24 cellular contexts compared by ENCODE assay signal in the genomic region with DNA sequence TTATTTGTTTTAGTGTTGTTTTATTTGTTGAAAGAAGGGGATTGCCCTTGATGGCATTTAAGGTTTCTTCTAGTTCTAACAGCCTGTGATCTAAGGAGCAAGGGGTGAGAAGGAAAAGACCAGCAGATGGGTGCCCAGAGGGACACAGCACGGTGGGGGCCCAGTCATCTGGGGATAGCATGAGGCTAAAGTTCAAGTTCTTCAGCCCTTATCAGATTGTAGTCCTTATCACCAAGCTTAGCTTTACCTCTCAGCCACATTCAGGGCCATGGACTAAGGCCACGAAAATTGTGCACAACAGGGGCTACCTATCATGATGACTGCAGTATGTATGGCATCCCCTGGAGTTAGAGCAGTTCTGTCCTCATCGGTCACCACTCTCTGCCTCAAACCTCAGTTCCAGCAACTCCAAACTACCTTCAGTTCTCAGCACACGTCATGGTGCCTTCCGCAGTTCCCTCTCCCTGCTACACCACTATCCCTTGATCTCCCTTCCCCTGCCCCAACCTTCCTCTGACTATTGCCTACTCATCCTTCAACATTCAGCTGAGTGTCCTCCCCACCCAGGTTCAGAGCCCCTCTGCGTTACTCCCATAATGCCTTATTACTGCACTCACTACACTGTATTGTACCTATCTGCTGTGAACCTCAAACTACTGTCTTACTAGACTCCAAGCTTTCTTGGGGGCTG. TPM values are rescaled to one million over a fixed set of nuclear protein-coding genes. Genes with fewer than 3 reads are reported as not detected.
DNase-seq lines count a peak whose midpoint lies in the region; ATAC-seq, FAIRE-seq and TF ChIP-seq lines count a peak whose summit lies in the region.
"Had no signal": no experiment of that assay in that cellular context is flagged by ENCODE, and none has a peak within 500 bp of the region (broad histone marks: within the 10 kb centered on the region; RNA-seq: fewer than 3 reads in every experiment).

No MANE protein-coding gene starts in this region.

- dilution Hi-C loops in IMR-90 (cut with HindIII; ENCODE audit: low sequenced_read_pairs, unreplicated experiment) = no loop called here

- TF ChIP-seq CTCF in activated CD8-positive, alpha-beta T cell treated with anti-CD3 and anti-CD28 coated beads for 36 hours (IDR thresholded peaks at IDR 0.05) = no peak
- TF ChIP-seq CTCF in IMR-90 (conservative IDR thresholded peaks at IDR 0.05; ENCODE audit: low read depth, low read length) (no peak), mucosa of descending colon (IDR thresholded peaks at IDR 0.05) (no peak)

- peak overlapping the region; percentile 19; the same call in 1 of the 2 replicates for H4K5ac ChIP-seq in IMR-90 (ENCODE audit: low read depth, low read length)
- H4K5ac ChIP-seq in mesendoderm (ENCODE audit: low read length) = no peak overlapping the region

- no peaks in the 10 kb centered on the region for H4K20me1 ChIP-seq in IMR-90 (ENCODE audit: insufficient read depth, low read length)

- peak overlapping the region; percentile 24 for H3K27ac Mint-ChIP-seq in activated CD8-positive, alpha-beta T cell treated with anti-CD3 and anti-CD28 coated beads, Interleukin-2, amount 10 ng/mL, durations not matched to agents 7 days and 5 days
- H3K27ac Mint-ChIP-seq in activated CD8-positive, alpha-beta T cell treated with anti-CD3 and anti-CD28 coated beads for 36 hours = no peak overlapping the region
- H3K27ac Mint-ChIP-seq in dendritic cell treated with granulocyte-macrophage colony-stimulating factor and Interleukin-4, amounts not matched to agents 40 ng/mL and 50 ng/mL, for 4 days = peak overlapping the region; percentile 6
- H3K27ac Mint-ChIP-seq: B cell, H9 had no signal

- H3K36me3 Mint-ChIP-seq in activated CD8-positive, alpha-beta T cell treated with anti-CD3 and anti-CD28 coated beads, Interleukin-2, amount 10 ng/mL, durations not matched to agents 7 days and 5 days (ENCODE audit: low read depth) = no peaks in the 10 kb centered on the region
- H3K36me3 Mint-ChIP-seq in activated CD8-positive, alpha-beta T cell treated with anti-CD3 and anti-CD28 coated beads for 36 hours (ENCODE audit: low read depth) = no peaks in the 10 kb centered on the region
- H3K36me3 Mint-ChIP-seq in dendritic cell treated with granulocyte-macrophage colony-stimulating factor and Interleukin-4, amounts not matched to agents 40 ng/mL and 50 ng/mL, for 4 days (ENCODE audit: low read depth) = peaks cover 20% of the 10 kb centered on the region

- ATAC-seq in activated CD8-positive, alpha-beta T cell treated with anti-CD3 and anti-CD28 coated beads, Interleukin-2, amount 10 ng/mL, durations not matched to agents 7 days and 5 days = no peak
- no peak for ATAC-seq in activated CD8-positive, alpha-beta T cell treated with anti-CD3 and anti-CD28 coated beads for 36 hours
- ATAC-seq in IMR-90 (ENCODE audit: low read depth) (no peak), mucosa of descending colon (peak; percentile 67), HG03159 (IDR thresholded peaks at IDR 0.05; ENCODE audit: unreplicated experiment) (no peak)

- no TSS peak for BruUV-seq in IMR-90 (replicated peaks; lab: Mats Ljungman, UMichigan)

- H3K4ac ChIP-seq in IMR-90 (ENCODE audit: low read depth, low read length) (peak overlapping the region; percentile 55; the same call in 1 of the 2 replicates), mesendoderm (ENCODE audit: low read depth, low read length) (no peak overlapping the region)

- CTCF ChIA-PET in activated CD8-positive, alpha-beta T cell treated with anti-CD3 and anti-CD28 coated beads, Interleukin-2, amount 10 ng/mL, durations not matched to agents 7 days and 5 days (lab: Charles Lee) = interaction anchor here (1.5 kb wide), 2 partner anchors 167 to 168 kb away, joined by 3 read pairs; no protein-coding TSS in a partner anchor
- CTCF ChIA-PET in activated CD8-positive, alpha-beta T cell treated with anti-CD3 and anti-CD28 coated beads for 36 hours (lab: Charles Lee) = interaction anchor here (3.2 kb wide), 1 partner anchor 15 kb away, joined by 9 read pairs; no protein-coding TSS in a partner anchor
- CTCF ChIA-PET in IMR-90 (lab: Yijun Ruan, JAX) = interaction anchor here (1.0 kb wide), 1 partner anchor 20 kb away, joined by 3 read pairs; no protein-coding TSS in a partner anchor

- H4K91ac ChIP-seq in IMR-90 (ENCODE audit: insufficient read depth, low read depth, low read length) = peak overlapping the region; percentile 48

- no peak for TF ChIP-seq POLR2A in IMR-90 (IDR thresholded peaks at IDR 0.05; ENCODE audit: low read depth, low read length)

- no peak overlapping the region for H2AFZ ChIP-seq in IMR-90 (replicated peaks; ENCODE audit: low read length, poor library complexity)

- H3K27ac ChIP-seq in IMR-90 (ENCODE audit: insufficient read depth, low read length) (no peak overlapping the region), mesendoderm (ENCODE audit: low read depth, low read length) (no peak overlapping the region)
- H3K27ac ChIP-seq: 22Rv1, Peyer's patch, SK-N-MC had no signal

- peak overlapping the region; percentile 47; the same call in 1 of the 2 replicates for H2AK5ac ChIP-seq in IMR-90 (ENCODE audit: low read depth, low read length)
- no peak overlapping the region for H2AK5ac ChIP-seq in mesendoderm (ENCODE audit: low read length)

- H2BK20ac ChIP-seq in IMR-90 (ENCODE audit: low read depth, low read length) = peak overlapping the region; percentile 79

- H2BK5ac ChIP-seq in IMR-90 (ENCODE audit: low read depth, low read length, poor library complexity, severe bottlenecking) (no peak overlapping the region), mesendoderm (ENCODE audit: low read length) (no peak overlapping the region)

- no peaks in the 10 kb centered on the region for H3K4me1 Mint-ChIP-seq in activated CD8-positive, alpha-beta T cell treated with anti-CD3 and anti-CD28 coated beads, Interleukin-2, amount 10 ng/mL, durations not matched to agents 7 days and 5 days (ENCODE audit: low read depth)
- no peaks in the 10 kb centered on the region for H3K4me1 Mint-ChIP-seq in activated CD8-positive, alpha-beta T cell treated with anti-CD3 and anti-CD28 coated beads for 36 hours (ENCODE audit: low read depth)
- peaks cover 27% of the 10 kb centered on the region for H3K4me1 Mint-ChIP-seq in dendritic cell treated with granulocyte-macrophage colony-stimulating factor and Interleukin-4, amounts not matched to agents 40 ng/mL and 50 ng/mL, for 4 days (ENCODE audit: low read depth)
- H3K4me1 Mint-ChIP-seq: B cell, H9 had no signal

- H3K27me3 ChIP-seq in IMR-90 (ENCODE audit: control insufficient read depth, insufficient read depth, low read length) (no peaks in the 10 kb centered on the region), mesendoderm (ENCODE audit: insufficient read depth, low read length, poor library complexity) (no peaks in the 10 kb centered on the region)
- H3K27me3 ChIP-seq: Peyer's patch had no signal

- H3K4me2 ChIP-seq in IMR-90 (ENCODE audit: low read depth, low read length) (no peak overlapping the region), mesendoderm (ENCODE audit: low read length) (no peak overlapping the region)

- H3K56ac ChIP-seq in IMR-90 (ENCODE audit: extremely low read depth, insufficient read depth, low read length) (no peak overlapping the region), mesendoderm (ENCODE audit: low read length) (no peak overlapping the region)

- H4K8ac ChIP-seq in IMR-90 (ENCODE audit: low read depth in 2 of 2, low read length in 2 of 2) = peak overlapping the region in 1 of 2 experiments; percentile 17; a peak in 1 of 4 replicates
- no peak overlapping the region for H4K8ac ChIP-seq in mesendoderm (ENCODE audit: low read depth, low read length)

- H3K9me3 Mint-ChIP-seq in activated CD8-positive, alpha-beta T cell treated with anti-CD3 and anti-CD28 coated beads, Interleukin-2, amount 10 ng/mL, durations not matched to agents 7 days and 5 days (ENCODE audit: insufficient read depth) = no peaks in the 10 kb centered on the region
- no peaks in the 10 kb centered on the region for H3K9me3 Mint-ChIP-seq in activated CD8-positive, alpha-beta T cell treated with anti-CD3 and anti-CD28 coated beads for 36 hours
- peaks cover 14% of the 10 kb centered on the region for H3K9me3 Mint-ChIP-seq in dendritic cell treated with granulocyte-macrophage colony-stimulating factor and Interleukin-4, amounts not matched to agents 40 ng/mL and 50 ng/mL, for 4 days
- H3K9me3 Mint-ChIP-seq: H9 had no signal

- no peaks in the 10 kb centered on the region for H3K79me1 ChIP-seq in IMR-90 (ENCODE audit: low read depth in 1 of 2, low read length in 2 of 2)
- no peaks in the 10 kb centered on the region for H3K79me1 ChIP-seq in mesendoderm (ENCODE audit: low read length)

- H3K18ac ChIP-seq in IMR-90 (ENCODE audit: low read depth, low read length) = peak overlapping the region; percentile 18; the same call in 1 of the 2 replicates
- H3K18ac ChIP-seq in mesendoderm (ENCODE audit: low read length) = no peak overlapping the region

- H3K23ac ChIP-seq in IMR-90 (ENCODE audit: low read depth, low read length) (peak overlapping the region; percentile 56; the same call in 1 of the 2 replicates), mesendoderm (ENCODE audit: low read length) (no peak overlapping the region)

- peaks cover 11% of the 10 kb centered on the region for H3K4me1 ChIP-seq in IMR-90 (ENCODE audit: control insufficient read depth, insufficient read depth, low read length)
- no peaks in the 10 kb centered on the region for H3K4me1 ChIP-seq in mucosa of descending colon (ENCODE audit: low read depth)
- no peaks in the 10 kb centered on the region for H3K4me1 ChIP-seq in mesendoderm (ENCODE audit: control insufficient read depth, low read depth, low read length)

- H2AK9ac ChIP-seq in IMR-90 (replicated peaks; ENCODE audit: low read depth, low read length, poor library complexity) = peak overlapping the region; percentile 37

- H3K9me3 ChIP-seq in IMR-90 (ENCODE audit: control insufficient read depth, insufficient read depth, low read length) (no peaks in the 10 kb centered on the region), mucosa of descending colon (no peaks in the 10 kb centered on the region)
- H3K9me3 ChIP-seq: Peyer's patch had no signal

- peak overlapping the region; percentile 65 for H3K14ac ChIP-seq in IMR-90 (replicated peaks; ENCODE audit: low read depth, low read length)

- no peak for DNase-seq in activated CD8-positive, alpha-beta T cell treated with anti-CD3 and anti-CD28 coated beads, Interleukin-2, amount 10 ng/mL, durations not matched to agents 7 days and 5 days
- DNase-seq in activated CD8-positive, alpha-beta T cell treated with anti-CD3 and anti-CD28 coated beads for 36 hours = no peak
- no peak for DNase-seq in IMR-90
- DNase-seq in mucosa of descending colon = no peak
- no peak for DNase-seq in mesendoderm
- no peak for DNase-seq in urothelium cell line (ENCODE audit: low spot score)
- DNase-seq: DMS153, DND-41, H9, KG1, NCI-H1048, NCI-H1417, NCI-H1694, NCI-H2029 treated with DMSO at 0.1 percent for 48 hours, NCI-H2227 treated with DMSO at 0.1 percent for 48 hours, OCI-M1, Peyer's patch, SHP77 treated with DMSO at 0.1 percent for 48 hours had no signal

- POLR2A ChIA-PET in activated CD8-positive, alpha-beta T cell treated with anti-CD3 and anti-CD28 coated beads, Interleukin-2, amount 10 ng/mL, durations not matched to agents 7 days and 5 days (lab: Charles Lee) = no interaction called here
- POLR2A ChIA-PET in activated CD8-positive, alpha-beta T cell treated with anti-CD3 and anti-CD28 coated beads for 36 hours (lab: Charles Lee) = no interaction called here
- POLR2A ChIA-PET in IMR-90 (lab: Charles Lee; ENCODE audit: unreplicated experiment) = no interaction called here

- H3K4me3 ChIP-seq in IMR-90 (ENCODE audit: insufficient read depth, low read depth, low read length) (no peak overlapping the region), mucosa of descending colon (no peak overlapping the region), mesendoderm (ENCODE audit: low read length) (no peak overlapping the region)
- H3K4me3 ChIP-seq: Peyer's patch, SK-N-MC had no signal

- H3K79me2 ChIP-seq in mesendoderm (ENCODE audit: control insufficient read depth, insufficient read depth, low read length) = no peaks in the 10 kb centered on the region

- H3K4me3 Mint-ChIP-seq in activated CD8-positive, alpha-beta T cell treated with anti-CD3 and anti-CD28 coated beads, Interleukin-2, amount 10 ng/mL, durations not matched to agents 7 days and 5 days = no peak overlapping the region
- no peak overlapping the region for H3K4me3 Mint-ChIP-seq in activated CD8-positive, alpha-beta T cell treated with anti-CD3 and anti-CD28 coated beads for 36 hours
- no peak overlapping the region for H3K4me3 Mint-ChIP-seq in dendritic cell treated with granulocyte-macrophage colony-stimulating factor and Interleukin-4, amounts not matched to agents 40 ng/mL and 50 ng/mL, for 4 days
- H3K4me3 Mint-ChIP-seq: B cell, H9 had no signal

- H3K9ac ChIP-seq in IMR-90 (ENCODE audit: low read depth, low read length) (no peak overlapping the region), mesendoderm (ENCODE audit: low read length) (no peak overlapping the region)

- peaks cover 26% of the 10 kb centered on the region for H3K27me3 Mint-ChIP-seq in activated CD8-positive, alpha-beta T cell treated with anti-CD3 and anti-CD28 coated beads, Interleukin-2, amount 10 ng/mL, durations not matched to agents 7 days and 5 days (ENCODE audit: low read depth)
- H3K27me3 Mint-ChIP-seq in activated CD8-positive, alpha-beta T cell treated with anti-CD3 and anti-CD28 coated beads for 36 hours = peaks cover 4% of the 10 kb centered on the region
- peaks cover 2% of the 10 kb centered on the region for H3K27me3 Mint-ChIP-seq in dendritic cell treated with granulocyte-macrophage colony-stimulating factor and Interleukin-4, amounts not matched to agents 40 ng/mL and 50 ng/mL, for 4 days

- H3K36me3 ChIP-seq in IMR-90 (ENCODE audit: control insufficient read depth, insufficient read depth, low read length) = no peaks in the 10 kb centered on the region
- H3K36me3 ChIP-seq in mucosa of descending colon (ENCODE audit: low read depth) = no peaks in the 10 kb centered on the region
- H3K36me3 ChIP-seq in mesendoderm (ENCODE audit: control insufficient read depth, insufficient read depth, low read length) = no peaks in the 10 kb centered on the region
- H3K36me3 ChIP-seq: Peyer's patch had no signal

- H2BK15ac ChIP-seq in IMR-90 (ENCODE audit: low read depth, low read length) = peak overlapping the region; percentile 85; the same call in 2 of the 3 replicates
- no peak overlapping the region for H2BK15ac ChIP-seq in mesendoderm (replicated peaks; ENCODE audit: low read depth)

- FAIRE-seq in urothelium cell line (lab: Jason Lieb, UNC) = no peak
- FAIRE-seq: GM18507 had no signal

- peak overlapping the region; percentile 55; the same call in 1 of the 2 replicates for H2BK120ac ChIP-seq in IMR-90 (ENCODE audit: low read depth, low read length)
- no peak overlapping the region for H2BK120ac ChIP-seq in mesendoderm (ENCODE audit: low read depth, low read length)

- intact Hi-C loops in activated CD8-positive, alpha-beta T cell treated with anti-CD3 and anti-CD28 coated beads for 36 hours (cut with micrococcal nuclease) = no loop called here
- intact Hi-C loops in IMR-90 (cut with micrococcal nuclease) = loop anchor here (5.0 kb wide), 1 partner anchor 33 kb away; no protein-coding TSS in a partner anchor
- intact Hi-C loops in dendritic cell treated with granulocyte-macrophage colony-stimulating factor and Interleukin-4, amounts not matched to agents 40 ng/mL and 50 ng/mL, for 4 days (cut with micrococcal nuclease) = no loop called here
- intact Hi-C loops in mucosa of descending colon (cut with DNase I, micrococcal nuclease) = no loop called here

- peaks cover 11% of the 10 kb centered on the region; the same call in 1 of the 2 replicates for H3K9me1 ChIP-seq in IMR-90 (ENCODE audit: insufficient read depth, low read length)

- WGBS in IMR-90 (ENCODE audit: extremely low coverage in 2 of 2, insufficient read length in 1 of 2), 2 experiments = 89% methylated on average over 4 of the region's 6 CpGs; no CpG with 5 or more reads in 1 of the 2 experiments
- WGBS in mesendoderm (ENCODE audit: extremely low coverage, insufficient coverage, low lambda C conversion rate) = no CpG with 5 or more reads among the region's 6 CpGs

- no peak for TF ChIP-seq RAD21 in IMR-90 (IDR thresholded peaks at IDR 0.05; ENCODE audit: low read length)

- in situ Hi-C loops in IMR-90 (cut with MboI; ENCODE audit: low sequenced_read_pairs) = no loop called here

RNA-seq across cellular contexts. Expression of gene ATF3, which starts 36.5 kb away (rescaled TPM):
- 10 to 100 TPM; 12.1 to 12.5 TPM for total RNA-seq in activated CD8-positive, alpha-beta T cell treated with anti-CD3 and anti-CD28 coated beads, Interleukin-2, amount 10 ng/mL, durations not matched to agents 7 days and 5 days
- total RNA-seq in activated CD8-positive, alpha-beta T cell treated with anti-CD3 and anti-CD28 coated beads for 36 hours = 10 to 100 TPM; 35.4 to 41.3 TPM
- total RNA-seq in IMR-90 (2012; rRNA removed) (9.9 and 15.0 TPM in 2 replicates), mucosa of descending colon (100 to 1,000 TPM in 1 of 3 donors, 10 to 100 TPM in 2; 20.2 to 121 (median 42.0) TPM)
- 12.3 and 17.9 TPM in 2 replicates for polyA plus RNA-seq in IMR-90 (2012; rRNA removed)
- 13.7 and 26.0 TPM in 2 replicates for polyA plus RNA-seq in IMR-90 (2012; cell fraction: cytosol; rRNA removed)
- 98.0 and 356 TPM in 2 replicates for polyA plus RNA-seq in IMR-90 (2012; cell fraction: nucleus; rRNA removed; ENCODE audit: low replicate concordance)
- polyA plus RNA-seq in mesendoderm (2013, experiment 1 of 2) = 19.0 TPM
- polyA plus RNA-seq in mesendoderm (2013, experiment 2 of 2) = 21.3 TPM

RNA-seq across cellular contexts. Expression of gene BATF3, which starts 54.6 kb away (rescaled TPM):
- 10 to 100 TPM; 31.3 to 32.6 TPM for total RNA-seq in activated CD8-positive, alpha-beta T cell treated with anti-CD3 and anti-CD28 coated beads, Interleukin-2, amount 10 ng/mL, durations not matched to agents 7 days and 5 days
- total RNA-seq in activated CD8-positive, alpha-beta T cell treated with anti-CD3 and anti-CD28 coated beads for 36 hours = 10 to 100 TPM; 52.6 to 61.3 TPM
- total RNA-seq in IMR-90 (2012; rRNA removed) (1.6 and 2.2 TPM in 2 replicates), mucosa of descending colon (1 to 10 TPM in 2 of 3 donors, under 1 TPM in 1; 0.38 to 2.9 (median 1.6) TPM)
- polyA plus RNA-seq in IMR-90 (2012; rRNA removed) = 3.0 and 3.9 TPM in 2 replicates
- polyA plus RNA-seq in IMR-90 (2012; cell fraction: cytosol; rRNA removed) = 3.4 and 3.8 TPM in 2 replicates
- 5.1 and 5.2 TPM in 2 replicates for polyA plus RNA-seq in IMR-90 (2012; cell fraction: nucleus; rRNA removed; ENCODE audit: low replicate concordance)
- polyA plus RNA-seq in mesendoderm (2013, experiment 1 of 2) = 4.5 TPM
- 5.8 TPM for polyA plus RNA-seq in mesendoderm (2013, experiment 2 of 2)

Comparison
In these comparisons a context has a peak if more than half of its experiments do, and no peak if none do; other contexts are left out.
1. RNA of gene BATF3, which starts 54.6 kb away (total RNA-seq): 52.6 to 61.3 TPM in activated CD8-positive, alpha-beta T cell treated with anti-CD3 and anti-CD28 coated beads for 36 hours and 31.3 to 32.6 TPM in activated CD8-positive, alpha-beta T cell treated with anti-CD3 and anti-CD28 coated beads, Interleukin-2, amount 10 ng/mL, durations not matched to agents 7 days and 5 days; 0.38 to 2.9 TPM in mucosa of descending colon and 1.6 to 2.2 TPM in IMR-90; every median in the first group is over 4 times any median in the second.